20 cellular contexts compared by ENCODE assay signal in genomic region chr14:92360666-92361370, GRCh38. TPM values are rescaled to one million over a fixed set of nuclear protein-coding genes. Genes with fewer than 3 reads are reported as not detected.
DNase-seq lines count a peak whose midpoint lies in the region; ATAC-seq and TF ChIP-seq lines count a peak whose summit lies in the region.
"Had no signal": no experiment of that assay in that cellular context is flagged by ENCODE, and none has a peak within 500 bp of the region (broad histone marks: within the 10 kb centered on the region; RNA-seq: fewer than 3 reads in every experiment).

No MANE protein-coding gene starts in this region.

- no peaks in the 10 kb centered on the region for H3F3A ChIP-seq in MM.1S (ENCODE audit: insufficient read depth, low read length)

- H3K4me3 Mint-ChIP-seq in chondrocyte (ENCODE audit: unreplicated experiment), result no peak overlapping the region
- H3K4me3 Mint-ChIP-seq: CD8-positive, alpha-beta T cell had no signal

- no peak overlapping the region for H2AFZ ChIP-seq in MM.1S (ENCODE audit: low read length)

- no peaks in the 10 kb centered on the region for H3K36me3 Mint-ChIP-seq in chondrocyte (ENCODE audit: low read depth)
- H3K36me3 Mint-ChIP-seq: CD8-positive, alpha-beta T cell had no signal

- H3K27ac Mint-ChIP-seq in chondrocyte (ENCODE audit: unreplicated experiment), result no peak overlapping the region
- H3K27ac Mint-ChIP-seq: CD8-positive, alpha-beta T cell had no signal

- H4K20me1 ChIP-seq in MM.1S (ENCODE audit: insufficient read depth, low read length), result no peaks in the 10 kb centered on the region

- H3K27me3 ChIP-seq in MM.1S (replicated peaks; ENCODE audit: insufficient read depth, low read length), result no peaks in the 10 kb centered on the region

- H3K9ac ChIP-seq in MM.1S (ENCODE audit: low read length), result no peak overlapping the region

- ATAC-seq in GM21528 (IDR thresholded peaks at IDR 0.05; ENCODE audit: low FRiP score, unreplicated experiment), result no peak
- ATAC-seq: CD8-positive, alpha-beta T cell; PC-3 had no signal

- no peaks in the 10 kb centered on the region for H3K9me3 Mint-ChIP-seq in chondrocyte (ENCODE audit: low read depth)
- H3K9me3 Mint-ChIP-seq: CD8-positive, alpha-beta T cell had no signal

- H3K36me3 ChIP-seq in MM.1S (replicated peaks; ENCODE audit: insufficient read depth, low read length), result no peaks in the 10 kb centered on the region

- H3K27ac ChIP-seq in MM.1S (ENCODE audit: low read length), result no peak overlapping the region
- H3K27ac ChIP-seq in cingulate gyrus (ENCODE audit: low read depth, low read length), result peak overlapping the region; percentile 69
- H3K27ac ChIP-seq: 22Rv1 had no signal

- H3K9me2 ChIP-seq in MM.1S (replicated peaks; ENCODE audit: insufficient read depth, low read length), result no peaks in the 10 kb centered on the region

- H3K4me3 ChIP-seq in MM.1S (ENCODE audit: low read length), result no peak overlapping the region

- H3K9me3 ChIP-seq in MM.1S (replicated peaks; ENCODE audit: insufficient read depth, low read length), result no peaks in the 10 kb centered on the region

- H3K4me2 ChIP-seq in MM.1S (ENCODE audit: low read depth, low read length), result peak overlapping the region; percentile 24; the same call in 1 of the 2 replicates

- TF ChIP-seq CTCF in MM.1S (IDR thresholded peaks at IDR 0.05; ENCODE audit: low read length), result no peak
- no peak for TF ChIP-seq CTCF in chondrocyte (IDR thresholded peaks at IDR 0.05)

- H3K79me2 ChIP-seq in MM.1S (ENCODE audit: low read length), result no peaks in the 10 kb centered on the region

- H3K4me1 ChIP-seq in MM.1S (ENCODE audit: low read length), result 0 out of 2 replicates have a peak, but pooled peaks cover 5% of the 10 kb centered on the region

- DNase-seq in DMS 273 (lab: John Stamatoyannopoulos, UW; ENCODE audit: unreplicated experiment) (peak; percentile 9), DMS 273 treated with DMSO at 0.1 percent for 48 hours (lab: John Stamatoyannopoulos, UW) (no peak), MM.1S (peak; percentile 6), superior temporal gyrus (ENCODE audit: extremely low spot score) (peak; percentile 55), chondrocyte (ENCODE audit: low spot score) (no peak)
- no peak for DNase-seq in activated CD4-positive, alpha-beta T cell treated with anti-CD3 and anti-CD28 coated beads, Interleukin-2, amount 50 U/mL, for 1 hour
- DNase-seq: ACHN; C1 segment of cervical spinal cord; CD8-positive, alpha-beta T cell; GDM1; KG1; NCI-H1105; NCI-H774; PC-3; Right ventricle myocardium superior had no signal

- H3K27me3 Mint-ChIP-seq in chondrocyte (ENCODE audit: low read depth), result peaks cover 34% of the 10 kb centered on the region

- peaks cover 6% of the 10 kb centered on the region for H3K4me1 Mint-ChIP-seq in chondrocyte (ENCODE audit: low read depth)

RNA-seq across cellular contexts. Expression of gene SLC24A4, which starts 37.9 kb away (rescaled TPM):
- 0.29 to 0.77 TPM (median 0.37 TPM) in 3 replicates for total RNA-seq in chondrocyte
- total RNA-seq: Daoy, PC-3, RPMI7951 had no signal

Comparison
In these comparisons a context has a peak if more than half of its experiments do, and no peak if none do; other contexts are left out.
1. DNase-seq: peak in DMS 273 (single experiment), MM.1S (single experiment) and superior temporal gyrus (single experiment); none in DMS 273 treated with DMSO at 0.1 percent for 48 hours (single experiment), chondrocyte (single experiment) and activated CD4-positive, alpha-beta T cell treated with anti-CD3 and anti-CD28 coated beads, Interleukin-2, amount 50 U/mL, for 1 hour (single experiment).